Comparison of ENCODE assay signal across 8 cellular contexts in genomic region chr5:35202319-35203111, GRCh38. TPM values are rescaled to one million over a fixed set of nuclear protein-coding genes. Genes with fewer than 3 reads are reported as not detected.
DNase-seq lines count a peak whose midpoint lies in the region; ATAC-seq and TF ChIP-seq lines count a peak whose summit lies in the region.

No MANE protein-coding gene starts in this region.

- no peak overlapping the region for H3K4me3 ChIP-seq in fibroblast of pulmonary artery (replicated peaks; ENCODE audit: low read depth, low read length)

- H3K4me1 Mint-ChIP-seq in activated B cell treated with CpG ODN at 0.5 μM for 24 hours = peaks cover 2% of the 10 kb centered on the region
- peaks cover 5% of the 10 kb centered on the region for H3K4me1 Mint-ChIP-seq in progenitor cell of endocrine pancreas (ENCODE audit: low read depth)

- POLR2A ChIA-PET in activated B cell treated with CpG ODN at 0.5 μM for 24 hours (lab: Charles Lee) = no interaction called here

- H3K27ac Mint-ChIP-seq in activated B cell treated with CpG ODN at 0.5 μM for 24 hours (no peak overlapping the region), progenitor cell of endocrine pancreas (no peak overlapping the region)

- H3K27me3 Mint-ChIP-seq in activated B cell treated with CpG ODN at 0.5 μM for 24 hours (peaks cover 3% of the 10 kb centered on the region), progenitor cell of endocrine pancreas (peaks cover 8% of the 10 kb centered on the region)

- H3K36me3 Mint-ChIP-seq in activated B cell treated with CpG ODN at 0.5 μM for 24 hours (ENCODE audit: low read depth) (no peaks in the 10 kb centered on the region), progenitor cell of endocrine pancreas (ENCODE audit: insufficient read depth) (no peaks in the 10 kb centered on the region)

- H3K4me3 Mint-ChIP-seq in activated B cell treated with CpG ODN at 0.5 μM for 24 hours (no peak overlapping the region), progenitor cell of endocrine pancreas (ENCODE audit: low read depth) (no peak overlapping the region)

- CTCF ChIA-PET in activated B cell treated with CpG ODN at 0.5 μM for 24 hours (lab: Charles Lee) = interaction anchor here (1.1 to 2.9 kb wide), 7 partner anchors 10 to 244 kb away, joined by 3 to 13 read pairs (median 3); no protein-coding TSS in a partner anchor

- no peak for TF ChIP-seq CTCF in activated B cell treated with CpG ODN at 0.5 μM for 24 hours (IDR thresholded peaks at IDR 0.05)
- TF ChIP-seq CTCF in fibroblast of pulmonary artery (IDR thresholded peaks at IDR 0.05; ENCODE audit: low read length, missing control alignments) = peak; percentile 66
- TF ChIP-seq CTCF in progenitor cell of endocrine pancreas (IDR thresholded peaks at IDR 0.05; ENCODE audit: unreplicated experiment) = peak; percentile 52

- H3K9me3 Mint-ChIP-seq in activated B cell treated with CpG ODN at 0.5 μM for 24 hours = no peaks in the 10 kb centered on the region
- no peaks in the 10 kb centered on the region for H3K9me3 Mint-ChIP-seq in progenitor cell of endocrine pancreas (ENCODE audit: low read depth)

- intact Hi-C loops in activated B cell treated with CpG ODN at 0.5 μM for 24 hours (cut with micrococcal nuclease) = loop anchor here (1.0 to 10.0 kb wide), 4 partner anchors 10 to 952 kb away; partner anchors contain the start of genes LMBRD2 and SKP2

- ATAC-seq in GM21381 (IDR thresholded peaks at IDR 0.05; ENCODE audit: unreplicated experiment) (peak; percentile 81), activated B cell treated with CpG ODN at 0.5 μM for 24 hours (ENCODE audit: low read depth) (peak; percentile 93), HG03439 (IDR thresholded peaks at IDR 0.05; ENCODE audit: unreplicated experiment) (no peak)

- DNase-seq in EL = peak; percentile 79
- peak; percentile 83 for DNase-seq in LoVo (ENCODE audit: low spot score)
- no peak for DNase-seq in activated B cell treated with CpG ODN at 0.5 μM for 24 hours
- DNase-seq in fibroblast of pulmonary artery (ENCODE audit: low read depth) = peak; percentile 61
- DNase-seq in progenitor cell of endocrine pancreas (ENCODE audit: low spot score, unreplicated experiment) = peak; percentile 13
- DNase-seq in retina = no peak

RNA-seq across cellular contexts. Expression of gene PRLR, which starts 27.8 kb away (rescaled TPM):
- 2.3 and 3.7 TPM in 2 replicates for total RNA-seq in activated B cell treated with CpG ODN at 0.5 μM for 24 hours
- 5.7 and 7.6 TPM in 2 replicates for total RNA-seq in progenitor cell of endocrine pancreas

Comparison
In these comparisons a context has a peak if more than half of its experiments do, and no peak if none do; other contexts are left out.
1. DNase-seq: peak in EL (single experiment), LoVo (single experiment), fibroblast of pulmonary artery (single experiment) and progenitor cell of endocrine pancreas (single experiment); none in activated B cell treated with CpG ODN at 0.5 μM for 24 hours (single experiment) and retina (single experiment).